ENCODE assay signal across 18 cellular contexts in the genomic region with DNA sequence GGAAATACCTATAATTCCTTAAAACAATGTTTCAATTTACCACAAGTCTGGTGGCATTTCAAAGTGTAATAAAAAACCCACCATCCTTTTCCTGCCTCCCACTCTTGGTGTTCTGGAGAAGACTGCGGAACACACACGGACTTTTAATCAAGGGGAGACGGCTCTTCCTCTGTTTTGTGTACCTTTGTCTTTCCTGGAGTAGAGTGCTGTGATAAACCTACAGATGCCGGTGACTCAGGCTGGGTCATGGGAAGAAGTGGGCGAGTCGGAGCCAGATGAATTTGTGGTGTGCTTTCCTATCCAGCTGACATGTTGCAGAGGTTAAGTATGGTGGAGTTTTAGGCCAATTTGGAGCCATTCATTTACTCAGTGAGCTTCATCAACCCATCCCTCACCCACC. TPM values are rescaled to one million over a fixed set of nuclear protein-coding genes. Genes with fewer than 3 reads are reported as not detected.
A peak's percentile ranks its signal among the peaks of the same experiment; 100 is the strongest.
DNase-seq lines count a peak whose midpoint lies in the region; ATAC-seq, FAIRE-seq and TF ChIP-seq lines count a peak whose summit lies in the region.
"Had no signal": no experiment of that assay in that cellular context is flagged by ENCODE, and none has a peak within 500 bp of the region (broad histone marks: within the 10 kb centered on the region; RNA-seq: fewer than 3 reads in every experiment).

No MANE protein-coding gene starts in this region.

- 30 to 39% methylated on average over 6 of the region's 6 CpGs for WGBS in GM23248 (ENCODE audit: low coverage in 1 of 2, low lambda C conversion rate in 2 of 2, missing lambda C conversion rate in 2 of 2), 2 experiments
- 53% methylated on average over 6 of the region's 6 CpGs for WGBS in SK-N-SH (ENCODE audit: low lambda C conversion rate)
- 75 to 90% (median 79%) methylated on average over 6 of the region's 6 CpGs for WGBS in small intestine, 3 donors

- H3K4me2 ChIP-seq in GM23248 (ENCODE audit: unreplicated experiment) (peak overlapping the region; percentile 25), SK-N-SH (peak overlapping the region; percentile 21; the same call in 1 of the 2 replicates)

- H2AFZ ChIP-seq in GM23248 (peak overlapping the region; percentile 31), SK-N-SH (ENCODE audit: low read depth) (peak overlapping the region; percentile 73)

- H3K4me3 ChIP-seq in GM23248 (no peak overlapping the region), SK-N-SH (ENCODE audit: low read depth in 2 of 2, low read length in 1 of 2) (no peak overlapping the region), small intestine (ENCODE audit: low read depth in 1 of 2, low read length in 2 of 2) (no peak overlapping the region)
- H3K4me3 ChIP-seq: GM12878 had no signal

- H3K27me3 ChIP-seq in GM23248 (replicated peaks; ENCODE audit: insufficient read depth) (no peaks in the 10 kb centered on the region), SK-N-SH (ENCODE audit: insufficient read depth) (no peaks in the 10 kb centered on the region), small intestine (ENCODE audit: control insufficient read depth in 2 of 2, insufficient read depth in 2 of 2, low read length in 2 of 2) (no peaks in the 10 kb centered on the region)

- H3K27ac ChIP-seq in GM23248 (peak overlapping the region; percentile 33), SK-N-SH (ENCODE audit: low read depth in 2 of 2, low read length in 1 of 2) (peak overlapping the region in 1 of 2 experiments; percentile 48; a peak in 2 of 4 replicates), epithelial cell of prostate (peak overlapping the region; percentile 48), small intestine (ENCODE audit: low read depth in 1 of 2, low read length in 1 of 2) (no peak overlapping the region)
- H3K27ac ChIP-seq: WERI-Rb-1 had no signal

- TF ChIP-seq CTCF in SK-N-SH (IDR thresholded peaks at IDR 0.05): no peak

- no peak for FAIRE-seq in small intestine (lab: Jason Lieb, UNC)
- FAIRE-seq: GM12878 had no signal

- H3K9ac ChIP-seq in GM23248: no peak overlapping the region
- H3K9ac ChIP-seq in SK-N-SH: no peak overlapping the region

- POLR2A ChIA-PET in SK-N-SH (lab: Yijun Ruan, JAX): no interaction called here

- CTCF ChIA-PET in SK-N-SH (lab: Yijun Ruan, JAX): no interaction called here

- H4K20me1 ChIP-seq in GM23248 (ENCODE audit: insufficient read depth) (no peaks in the 10 kb centered on the region), SK-N-SH (ENCODE audit: insufficient read depth) (no peaks in the 10 kb centered on the region)

- H3K36me3 ChIP-seq in GM23248 (ENCODE audit: low read depth): no peaks in the 10 kb centered on the region
- no peaks in the 10 kb centered on the region for H3K36me3 ChIP-seq in SK-N-SH (replicated peaks in 1 of 2; ENCODE audit: control insufficient read depth in 1 of 2, insufficient read depth in 2 of 2, low read length in 1 of 2)
- no peaks in the 10 kb centered on the region for H3K36me3 ChIP-seq in small intestine (ENCODE audit: control insufficient read depth in 2 of 2, insufficient read depth in 2 of 2, low read length in 2 of 2)
- H3K36me3 ChIP-seq: WERI-Rb-1 had no signal

- H3K4me1 ChIP-seq in GM23248 (ENCODE audit: insufficient read depth): peaks cover 11% of the 10 kb centered on the region
- H3K4me1 ChIP-seq in SK-N-SH (ENCODE audit: control insufficient read depth in 1 of 2, insufficient read depth in 2 of 2, low read depth in 1 of 2, low read length in 1 of 2): no peaks in the 10 kb centered on the region; a peak in 2 of 4 replicates
- no peaks in the 10 kb centered on the region for H3K4me1 ChIP-seq in small intestine (ENCODE audit: control insufficient read depth in 2 of 2, insufficient read depth in 1 of 2, low read depth in 1 of 2, low read length in 1 of 2)

- in situ Hi-C loops in GM23248 (cut with MboI): no loop called here

- no peaks in the 10 kb centered on the region for H3K9me3 ChIP-seq in GM23248 (ENCODE audit: low read depth)
- no peaks in the 10 kb centered on the region for H3K9me3 ChIP-seq in SK-N-SH
- no peaks in the 10 kb centered on the region for H3K9me3 ChIP-seq in small intestine (ENCODE audit: control insufficient read depth, low read depth)

- H3K9me2 ChIP-seq in GM23248 (ENCODE audit: insufficient read depth) (no peaks in the 10 kb centered on the region), SK-N-SH (no peaks in the 10 kb centered on the region)

- ATAC-seq in HG02970 (IDR thresholded peaks at IDR 0.05; ENCODE audit: low FRiP score, unreplicated experiment): no peak
- ATAC-seq: activated CD8-positive, alpha-beta memory T cell treated with anti-CD3 and anti-CD28 coated beads, Interleukin-2, amount 10 ng/mL, durations not matched to agents 7 days and 5 days; GM12878; stimulated activated effector memory CD8-positive, alpha-beta T cell treated with anti-CD3 and anti-CD28 coated beads, Interleukin-12 subunit alpha, Interleukin-12 subunit beta, amount 100 ng/mL, for 72 hours had no signal

- TF ChIP-seq RAD21 in SK-N-SH (IDR thresholded peaks at IDR 0.05; ENCODE audit: low read length): no peak

- H3K79me2 ChIP-seq in GM23248 (ENCODE audit: insufficient read depth) (no peaks in the 10 kb centered on the region), SK-N-SH (ENCODE audit: insufficient read depth) (no peaks in the 10 kb centered on the region)

- H3F3A ChIP-seq in GM23248 (ENCODE audit: insufficient read depth): peaks cover 14% of the 10 kb centered on the region
- H3F3A ChIP-seq in SK-N-SH (replicated peaks; ENCODE audit: insufficient read depth): peaks cover 6% of the 10 kb centered on the region

- peak; percentile 84 for DNase-seq in GM23248
- DNase-seq in SK-N-SH: no peak
- DNase-seq in epithelial cell of prostate (ENCODE audit: low read depth, low spot score): no peak
- peak; percentile 8 for DNase-seq in mucosa of gallbladder (ENCODE audit: low spot score)
- no peak for DNase-seq in NCI-H1417 (lab: John Stamatoyannopoulos, UW)
- DNase-seq in small intestine: no peak
- DNase-seq in NCI-H748 treated with DMSO at 0.1 percent for 48 hours (lab: John Stamatoyannopoulos, UW): no peak
- DNase-seq: activated CD8-positive, alpha-beta memory T cell treated with anti-CD3 and anti-CD28 coated beads, Interleukin-2, amount 10 ng/mL, durations not matched to agents 7 days and 5 days; activated naive CD8-positive, alpha-beta T cell treated with anti-CD3 and anti-CD28 coated beads for 36 hours; cortex of kidney; DMS79; immature natural killer cell; NCI-H1092 treated with DMSO at 0.1 percent for 48 hours; stimulated activated CD4-positive, alpha-beta T cell treated with anti-CD3 and anti-CD28 coated beads, Interleukin-4, amount 100 ng/mL, for 4 hours; WERI-Rb-1 had no signal

- no peak for TF ChIP-seq EP300 in SK-N-SH (IDR thresholded peaks at IDR 0.05; ENCODE audit: borderline replicate concordance in 1 of 2, low read depth in 1 of 2, low read length in 1 of 2)

TF ChIP-seq in SK-N-SH, 30 proteins besides CTCF, POLR2A, EP300 and RAD21:
- TF ChIP-seq FOSL2 (IDR thresholded peaks at IDR 0.05; ENCODE audit: borderline replicate concordance, low read depth): peak; percentile 44; the same call in 1 of the 2 replicates
- TF ChIP-seq TCF12 (IDR thresholded peaks at IDR 0.05): peak; percentile 45; the same call in 1 of the 2 replicates
- TF ChIP-seq GABPA (IDR thresholded peaks at IDR 0.05; ENCODE audit: low read depth): no peak

RNA-seq across cellular contexts. Expression of a gene that starts 35.9 kb away (rescaled TPM):
- total RNA-seq in GM23248 (2014; rRNA removed; shearing (Covaris generic)): 10.0 and 13.7 TPM in 2 replicates
- polyA plus RNA-seq in GM23248 (2016; fragmentation: Nextera tagmentation; extraction: Ambion mirVana) (83.5 and 83.9 TPM in 2 replicates), SK-N-SH (2012; rRNA removed) (26.8 and 69.2 TPM in 2 replicates), small intestine (10 to 100 TPM; 47.0 to 59.7 (median 57.8) TPM)
- 69.5 and 89.7 TPM in 2 replicates for polyA plus RNA-seq in SK-N-SH (2012; cell fraction: cytosol; rRNA removed)
- polyA plus RNA-seq in SK-N-SH (2012; cell fraction: nucleus; rRNA removed): 37.7 and 46.6 TPM in 2 replicates
- 44.9 TPM for total RNA-seq in mucosa of gallbladder

RNA-seq across cellular contexts. Expression of a gene that starts 35.9 kb away (rescaled TPM):
- 9.5 and 10.8 TPM in 2 replicates for total RNA-seq in GM23248 (2014; rRNA removed; shearing (Covaris generic))
- polyA plus RNA-seq in GM23248 (2016; fragmentation: Nextera tagmentation; extraction: Ambion mirVana) (2.6 and 3.0 TPM in 2 replicates), SK-N-SH (2012; rRNA removed) (3.0 and 3.2 TPM in 2 replicates), small intestine (1 to 10 TPM in 1 of 3 donors, under 1 TPM in 2; 0.54 to 2.2 (median 0.89) TPM)
- 4.1 TPM in 2 replicates for polyA plus RNA-seq in SK-N-SH (2012; cell fraction: cytosol; rRNA removed)
- polyA plus RNA-seq in SK-N-SH (2012; cell fraction: nucleus; rRNA removed): 2.9 and 6.9 TPM in 2 replicates
- total RNA-seq in mucosa of gallbladder: 19.1 TPM

Comparison
In these comparisons a context has a peak if more than half of its experiments do, and no peak if none do; other contexts are left out.
1. DNase-seq: peak in GM23248 (single experiment) and mucosa of gallbladder (single experiment); none in SK-N-SH (single experiment), epithelial cell of prostate (single experiment), NCI-H1417 (0 of 3), small intestine (single experiment) and NCI-H748 treated with DMSO at 0.1 percent for 48 hours (single experiment).
2. H3K27ac ChIP-seq: peak in GM23248 (single experiment) and epithelial cell of prostate (single experiment); none in small intestine (0 of 2).